Comparison of ENCODE assay signal across 8 cellular contexts in the genomic region with DNA sequence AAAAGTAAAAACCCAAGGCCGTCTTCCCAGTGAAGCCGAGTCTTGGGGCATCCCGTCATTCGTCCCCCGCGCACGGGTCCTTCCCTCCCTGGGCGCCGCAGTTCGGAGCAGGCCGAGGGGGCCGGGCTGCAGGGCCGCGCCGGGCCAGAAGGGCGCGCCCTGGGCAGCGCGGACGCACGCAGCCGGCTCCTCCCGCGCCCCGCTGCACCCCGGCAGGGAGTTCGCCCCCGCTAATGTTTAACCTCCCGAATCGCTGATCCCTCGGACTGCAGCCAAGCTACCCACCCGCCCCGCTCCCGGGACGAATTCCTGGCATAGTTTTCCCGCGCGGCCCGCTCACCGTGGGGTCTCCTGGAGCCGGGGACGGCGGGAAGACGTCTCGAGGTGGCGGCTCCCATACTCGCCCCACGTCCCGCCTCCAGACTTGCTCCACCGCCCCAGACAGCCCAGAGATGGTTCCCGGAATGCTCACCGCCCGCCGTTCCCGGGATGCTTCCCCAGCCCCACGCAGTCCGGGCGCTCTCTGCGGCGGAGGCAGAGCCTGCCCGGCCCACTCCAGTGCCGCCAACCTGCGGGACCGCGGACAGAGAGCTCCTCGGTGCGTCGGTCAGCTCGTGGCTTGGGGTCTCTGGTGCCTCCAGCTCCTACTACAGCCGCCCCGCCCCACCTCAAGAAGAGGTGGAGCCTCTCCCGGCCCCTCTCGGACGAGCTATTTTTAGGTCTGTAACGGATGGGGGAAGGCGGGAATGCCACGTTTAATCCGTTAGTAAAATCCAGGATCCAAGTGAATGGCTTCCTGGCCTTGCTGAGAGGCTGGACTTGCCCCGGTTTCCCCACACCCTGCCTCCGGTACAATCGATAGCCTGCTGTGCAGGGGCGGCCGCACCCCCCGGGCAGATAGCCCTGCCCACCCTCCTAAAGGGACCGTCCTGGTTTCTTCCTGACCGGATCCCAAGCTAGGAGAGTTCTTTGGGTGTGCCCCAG. TPM values are rescaled to one million over a fixed set of nuclear protein-coding genes. Genes with fewer than 3 reads are reported as not detected.
DNase-seq lines count a peak whose midpoint lies in the region; ATAC-seq and TF ChIP-seq lines count a peak whose summit lies in the region.

A gene with protein sequence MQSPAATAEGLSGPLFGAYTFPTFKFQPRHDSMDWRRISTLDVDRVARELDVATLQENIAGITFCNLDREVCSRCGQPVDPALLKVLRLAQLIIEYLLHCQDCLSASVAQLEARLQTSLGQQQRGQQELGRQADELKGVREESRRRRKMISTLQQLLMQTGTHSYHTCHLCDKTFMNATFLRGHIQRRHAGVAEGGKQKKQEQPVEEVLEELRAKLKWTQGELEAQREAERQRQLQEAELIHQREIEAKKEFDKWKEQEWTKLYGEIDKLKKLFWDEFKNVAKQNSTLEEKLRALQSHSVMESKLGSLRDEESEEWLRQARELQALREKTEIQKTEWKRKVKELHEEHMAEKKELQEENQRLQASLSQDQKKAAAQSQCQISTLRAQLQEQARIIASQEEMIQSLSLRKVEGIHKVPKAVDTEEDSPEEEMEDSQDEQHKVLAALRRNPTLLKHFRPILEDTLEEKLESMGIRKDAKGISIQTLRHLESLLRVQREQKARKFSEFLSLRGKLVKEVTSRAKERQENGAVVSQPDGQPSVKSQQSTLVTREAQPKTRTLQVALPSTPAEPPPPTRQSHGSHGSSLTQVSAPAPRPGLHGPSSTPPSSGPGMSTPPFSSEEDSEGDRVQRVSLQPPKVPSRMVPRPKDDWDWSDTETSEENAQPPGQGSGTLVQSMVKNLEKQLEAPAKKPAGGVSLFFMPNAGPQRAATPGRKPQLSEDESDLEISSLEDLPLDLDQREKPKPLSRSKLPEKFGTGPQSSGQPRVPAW (minus strand): TSS at position 621 of the 984 bp plus-strand sequence. CDS start 11,637 bp downstream, outside the sequence.

- no peak within 1 kb of the TSS for H3K27ac Mint-ChIP-seq in activated CD4-positive, alpha-beta T cell treated with anti-CD3 and anti-CD28 coated beads, Interleukin-2, amount 10 ng/mL, durations not matched to agents 24 days and 14 days

- no peaks in the 10 kb centered on the region for H3K9me3 Mint-ChIP-seq in activated CD4-positive, alpha-beta T cell treated with anti-CD3 and anti-CD28 coated beads, Interleukin-2, amount 10 ng/mL, durations not matched to agents 24 days and 14 days

- peak within 1 kb of the TSS; percentile 93 for H3K27ac ChIP-seq in mesodermal cell (ENCODE audit: low read depth, low read length, severe bottlenecking)

- 0% methylated on average over 47 to 64 of the region's 86 CpGs for WGBS in mesodermal cell (ENCODE audit: insufficient coverage in 2 of 2), 2 experiments

- peak; percentile 81 for ATAC-seq in HG02884 (IDR thresholded peaks at IDR 0.05; ENCODE audit: unreplicated experiment)

- peaks cover 48% of the 10 kb centered on the region for H3K27me3 Mint-ChIP-seq in activated CD4-positive, alpha-beta T cell treated with anti-CD3 and anti-CD28 coated beads, Interleukin-2, amount 10 ng/mL, durations not matched to agents 24 days and 14 days

- peak within 1 kb of the TSS; percentile 84 for H3K4me3 Mint-ChIP-seq in activated CD4-positive, alpha-beta T cell treated with anti-CD3 and anti-CD28 coated beads, Interleukin-2, amount 10 ng/mL, durations not matched to agents 24 days and 14 days

- TF ChIP-seq CTCF in GM12874 (IDR thresholded peaks at IDR 0.05; ENCODE audit: insufficient read depth, low read depth, low read length), result peak; percentile 62
- TF ChIP-seq CTCF in epithelial cell of proximal tubule (conservative IDR thresholded peaks at IDR 0.05; ENCODE audit: low read depth, low read length), result peak; percentile 37
- no peak for TF ChIP-seq CTCF in subcutaneous adipose tissue (IDR thresholded peaks at IDR 0.05; ENCODE audit: low read depth)

- peaks cover 8% of the 10 kb centered on the region for H3K4me1 Mint-ChIP-seq in activated CD4-positive, alpha-beta T cell treated with anti-CD3 and anti-CD28 coated beads, Interleukin-2, amount 10 ng/mL, durations not matched to agents 24 days and 14 days

- H3K4me3 ChIP-seq in epithelial cell of proximal tubule (ENCODE audit: low read depth, low read length) (peak within 1 kb of the TSS; percentile 74), mesodermal cell (ENCODE audit: extremely low read depth, insufficient read depth, low read length, poor library complexity, severe bottlenecking) (peak within 1 kb of the TSS; percentile 91)

- peaks cover 4% of the 10 kb centered on the region for H3K9me3 ChIP-seq in mesodermal cell (ENCODE audit: control insufficient read depth, low read length)

- peaks cover 17% of the 10 kb centered on the region for H3K36me3 ChIP-seq in mesodermal cell (ENCODE audit: control insufficient read depth, insufficient read depth, low read length)

- peak; percentile 56 for DNase-seq in 8988T
- DNase-seq in NCI-H2171 (lab: John Stamatoyannopoulos, UW), result peak; percentile 58
- DNase-seq in activated CD4-positive, alpha-beta T cell treated with anti-CD3 and anti-CD28 coated beads, Interleukin-2, amount 10 ng/mL, durations not matched to agents 24 days and 14 days, result peak; percentile 77
- no peak for DNase-seq in epithelial cell of proximal tubule (ENCODE audit: low read depth)

- H3K4me1 ChIP-seq in mesodermal cell (ENCODE audit: control insufficient read depth, insufficient read depth, low read length, poor library complexity, severe bottlenecking), result peaks cover 28% of the 10 kb centered on the region

- no peaks in the 10 kb centered on the region for H3K36me3 Mint-ChIP-seq in activated CD4-positive, alpha-beta T cell treated with anti-CD3 and anti-CD28 coated beads, Interleukin-2, amount 10 ng/mL, durations not matched to agents 24 days and 14 days (ENCODE audit: low read depth)

- intact Hi-C loops in activated CD4-positive, alpha-beta T cell treated with anti-CD3 and anti-CD28 coated beads, Interleukin-2, amount 10 ng/mL, durations not matched to agents 24 days and 14 days (cut with micrococcal nuclease), result loop anchor here (2.0 to 5.0 kb wide), 2 partner anchors 33 to 60 kb away; partner anchors contain the start of gene DBR1

RNA-seq across cellular contexts. Expression of the gene that starts here (rescaled TPM):
- total RNA-seq in activated CD4-positive, alpha-beta T cell treated with anti-CD3 and anti-CD28 coated beads, Interleukin-2, amount 10 ng/mL, durations not matched to agents 24 days and 14 days, result 0.09 TPM in 1 of 2 replicates, not detected in the other
- total RNA-seq in epithelial cell of proximal tubule (5.9 and 9.7 TPM in 2 replicates), subcutaneous adipose tissue (10 to 100 TPM; 11.9 to 33.3 (median 19.3) TPM)
- 12.6 TPM for polyA plus RNA-seq in mesodermal cell (2013, experiment 1 of 2)
- polyA plus RNA-seq in mesodermal cell (2013, experiment 2 of 2), result 9.6 TPM

Comparison
In these comparisons a context has a peak if more than half of its experiments do, and no peak if none do; other contexts are left out.
1. Peak in DNase-seq in activated CD4-positive, alpha-beta T cell treated with anti-CD3 and anti-CD28 coated beads, Interleukin-2, amount 10 ng/mL, durations not matched to agents 24 days and 14 days; RNA of the gene not detected or under 1 TPM.